Comparison of ENCODE assay signal across 26 cellular contexts in the genomic region with DNA sequence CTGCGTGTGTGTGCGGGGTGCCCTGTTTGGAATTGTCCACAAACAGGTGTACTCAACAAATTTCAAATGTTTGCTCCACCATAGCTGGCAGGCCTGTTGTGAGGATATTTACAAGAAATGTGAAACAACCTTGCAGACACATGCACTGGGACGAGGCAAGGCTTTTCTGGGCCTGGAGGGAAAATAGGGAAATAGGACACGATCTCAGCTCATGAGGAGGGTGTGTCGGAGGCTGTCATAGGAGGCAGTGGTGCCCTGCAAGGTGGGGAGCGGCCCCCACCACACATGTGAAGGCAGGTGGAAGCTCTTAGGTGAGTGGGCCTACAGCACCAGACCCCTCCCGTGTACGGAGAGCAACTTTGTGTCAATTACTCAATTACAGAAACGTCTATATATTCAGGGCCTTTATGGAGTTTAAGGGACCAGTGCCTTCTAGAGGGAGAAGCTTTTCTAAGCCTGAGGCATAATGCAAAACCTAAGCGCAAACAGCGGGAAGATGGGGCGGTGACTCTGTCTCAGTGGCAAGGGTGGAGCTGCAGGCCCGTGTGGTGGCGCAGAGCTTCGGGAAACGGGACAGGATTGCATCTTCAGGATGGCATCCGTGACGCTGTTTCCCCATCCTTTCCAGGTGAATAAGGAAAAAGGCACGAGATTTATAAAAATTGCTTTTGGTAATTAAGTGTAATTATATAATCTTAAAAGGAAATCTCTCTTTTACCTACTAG. TPM values are rescaled to one million over a fixed set of nuclear protein-coding genes. Genes with fewer than 3 reads are reported as not detected.
A peak's percentile ranks its signal among the peaks of the same experiment; 100 is the strongest.
DNase-seq lines count a peak whose midpoint lies in the region; ATAC-seq, FAIRE-seq and TF ChIP-seq lines count a peak whose summit lies in the region.
"Had no signal": no experiment of that assay in that cellular context is flagged by ENCODE, and none has a peak within 500 bp of the region (broad histone marks: within the 10 kb centered on the region; RNA-seq: fewer than 3 reads in every experiment).

No MANE protein-coding gene starts in this region.

- H3K4me3 Mint-ChIP-seq in nephron progenitor cell = no peak overlapping the region

- 94% methylated on average over 19 of the region's 19 CpGs for WGBS in HepG2 (ENCODE audit: low lambda C conversion rate)
- WGBS in right lobe of liver (ENCODE audit: insufficient coverage, low coverage, low lambda C conversion rate, missing lambda C conversion rate) = 93% methylated on average over 19 of the region's 19 CpGs

- H3K4me1 Mint-ChIP-seq in nephron progenitor cell = no peaks in the 10 kb centered on the region

- POLR2A ChIA-PET in HepG2 (lab: Yijun Ruan, JAX) = no interaction called here

- peak overlapping the region; percentile 9 for H3K27ac Mint-ChIP-seq in nephron progenitor cell

- no peak for ATAC-seq in HepG2
- ATAC-seq in right lobe of liver = no peak
- ATAC-seq: HCT116, Panc1 had no signal

- H4K20me1 ChIP-seq in HepG2 (ENCODE audit: insufficient read depth, low read length) = no peaks in the 10 kb centered on the region

- no peak for FAIRE-seq in HepG2 (lab: Jason Lieb, UNC)
- FAIRE-seq: GM19239 had no signal

- no peak overlapping the region for H3K4me2 ChIP-seq in HepG2 (ENCODE audit: low read depth, low read length)

- in situ Hi-C loops in HepG2 (cut with HindIII; ENCODE audit: extremely low pct_ligation_motif_present, low pct_unique_long_range_greater_than_20kb) = no loop called here

- CTCF ChIA-PET in HepG2 (lab: Yijun Ruan, JAX; ENCODE audit: low intra/inter-chr PET ratio, low total read pairs) = no interaction called here

- no peaks in the 10 kb centered on the region for H3K9me3 ChIP-seq in HepG2 (ENCODE audit: low read length)
- no peaks in the 10 kb centered on the region for H3K9me3 ChIP-seq in right lobe of liver
- H3K9me3 ChIP-seq: BE2C had no signal

- H3K36me3 Mint-ChIP-seq in nephron progenitor cell (ENCODE audit: low read depth) = peaks cover 60% of the 10 kb centered on the region

- TF ChIP-seq POLR2A in HepG2 (IDR thresholded peaks at IDR 0.05; ENCODE audit: insufficient read depth in 1 of 2, low read depth in 2 of 2, low read length in 2 of 2) = no peak
- no peak for TF ChIP-seq POLR2A in right lobe of liver (IDR thresholded peaks at IDR 0.05)

- intact Hi-C loops in HepG2 (cut with micrococcal nuclease; ENCODE audit: unreplicated experiment) = no loop called here
- intact Hi-C loops in right lobe of liver (cut with DNase I) = no loop called here

- H3K36me3 ChIP-seq in HepG2 (replicated peaks in 1 of 2; ENCODE audit: control insufficient read depth in 1 of 2, insufficient read depth in 2 of 2, low read length in 2 of 2) = no peaks in the 10 kb centered on the region
- no peaks in the 10 kb centered on the region for H3K36me3 ChIP-seq in right lobe of liver

- no peaks in the 10 kb centered on the region for H3K27me3 ChIP-seq in HepG2 (ENCODE audit: control insufficient read depth in 1 of 2, insufficient read depth in 2 of 2, low read length in 2 of 2)
- H3K27me3 ChIP-seq in right lobe of liver = no peaks in the 10 kb centered on the region
- H3K27me3 ChIP-seq: BE2C had no signal

- H3K4me1 ChIP-seq in HepG2 (ENCODE audit: insufficient read depth, low read length) (no peaks in the 10 kb centered on the region), right lobe of liver (no peaks in the 10 kb centered on the region)
- H3K4me1 ChIP-seq: BE2C had no signal

- H3K4me3 ChIP-seq in HepG2 (replicated peaks in 1 of 3; ENCODE audit: insufficient read depth in 1 of 3, low read depth in 2 of 3, low read length in 3 of 3) (no peak overlapping the region), right lobe of liver (no peak overlapping the region)

- no peak for TF ChIP-seq RAD21 in HepG2 (CRISPR knock-in tag; IDR thresholded peaks at IDR 0.05)

- TF ChIP-seq EP300 in HepG2 (IDR thresholded peaks at IDR 0.05; ENCODE audit: low read depth in 2 of 2, low read length in 2 of 2) (no peak), HepG2 (CRISPR knock-in tag; IDR thresholded peaks at IDR 0.05; ENCODE audit: borderline replicate concordance) (no peak)

- TF ChIP-seq CTCF in HepG2 (CRISPR knock-in tag; IDR thresholded peaks at IDR 0.05) (no peak), right lobe of liver (IDR thresholded peaks at IDR 0.05) (no peak), nephron progenitor cell (IDR thresholded peaks at IDR 0.05) (no peak)

- BruUV-seq in HepG2 (replicated peaks; lab: Mats Ljungman, UMichigan) = no TSS peak

- H3K9me3 Mint-ChIP-seq in nephron progenitor cell = peaks cover 6% of the 10 kb centered on the region

- H3K9ac ChIP-seq in HepG2 (ENCODE audit: insufficient read depth, low read depth, low read length) = no peak overlapping the region

- no peak overlapping the region for H2AFZ ChIP-seq in HepG2 (ENCODE audit: low read length)

- H3K27me3 Mint-ChIP-seq in nephron progenitor cell (ENCODE audit: low read depth, poor library complexity) = peaks cover 7% of the 10 kb centered on the region

- DNase-seq in NCI-H82 (lab: John Stamatoyannopoulos, UW) (peak; percentile 7), NCI-H82 treated with DMSO at 0.1 percent for 48 hours (lab: John Stamatoyannopoulos, UW; ENCODE audit: unreplicated experiment) (no peak), HepG2 (ENCODE audit: low spot score) (no peak), right lobe of liver (no peak), nephron progenitor cell (no peak), NCI-H2029 (lab: John Stamatoyannopoulos, UW) (no peak), C1 segment of cervical spinal cord (lab: John Stamatoyannopoulos, UW) (no peak), midbrain (lab: John Stamatoyannopoulos, UW) (no peak)
- DNase-seq: 8988T, ACHN, BE2C, Calu3, DMS79 treated with DMSO at 0.1 percent for 48 hours, Karpas-422, NCI-H1092, NCI-H1417 treated with DMSO at 0.1 percent for 48 hours, NCI-H1694 treated with DMSO at 0.1 percent for 48 hours, NCI-H2081 treated with DMSO at 0.1 percent for 48 hours, NCI-H2171, NCI-H446 treated with DMSO at 0.1 percent for 48 hours, SHP77 had no signal

- H3K27ac ChIP-seq in HepG2 (ENCODE audit: extremely low read length, insufficient read depth, low read length) (no peak overlapping the region), right lobe of liver (no peak overlapping the region)
- H3K27ac ChIP-seq: HL-60, RWPE1 had no signal

- H3K79me2 ChIP-seq in HepG2 (ENCODE audit: insufficient read depth, low read length) = no peaks in the 10 kb centered on the region

TF ChIP-seq in HepG2, 621 proteins besides CTCF, POLR2A, EP300 and RAD21 (continues in another document):
- TF ChIP-seq, protein P1, sequence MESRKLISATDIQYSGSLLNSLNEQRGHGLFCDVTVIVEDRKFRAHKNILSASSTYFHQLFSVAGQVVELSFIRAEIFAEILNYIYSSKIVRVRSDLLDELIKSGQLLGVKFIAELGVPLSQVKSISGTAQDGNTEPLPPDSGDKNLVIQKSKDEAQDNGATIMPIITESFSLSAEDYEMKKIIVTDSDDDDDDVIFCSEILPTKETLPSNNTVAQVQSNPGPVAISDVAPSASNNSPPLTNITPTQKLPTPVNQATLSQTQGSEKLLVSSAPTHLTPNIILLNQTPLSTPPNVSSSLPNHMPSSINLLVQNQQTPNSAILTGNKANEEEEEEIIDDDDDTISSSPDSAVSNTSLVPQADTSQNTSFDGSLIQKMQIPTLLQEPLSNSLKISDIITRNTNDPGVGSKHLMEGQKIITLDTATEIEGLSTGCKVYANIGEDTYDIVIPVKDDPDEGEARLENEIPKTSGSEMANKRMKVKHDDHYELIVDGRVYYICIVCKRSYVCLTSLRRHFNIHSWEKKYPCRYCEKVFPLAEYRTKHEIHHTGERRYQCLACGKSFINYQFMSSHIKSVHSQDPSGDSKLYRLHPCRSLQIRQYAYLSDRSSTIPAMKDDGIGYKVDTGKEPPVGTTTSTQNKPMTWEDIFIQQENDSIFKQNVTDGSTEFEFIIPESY (CRISPR knock-in tag; IDR thresholded peaks at IDR 0.05) = 0 out of 2 replicates have a peak, but pooled peaks have one; percentile 43

RNA-seq across cellular contexts. Expression of a gene that starts 48.0 kb away (rescaled TPM):
- total RNA-seq in HepG2 (2016; rRNA removed; fragmentation: Illumina TruSeq; extraction: Trizol) (16.5 and 20.8 TPM in 2 replicates), right lobe of liver (1 to 10 TPM; 1.2 to 3.2 (median 2.0) TPM)
- 12.0 and 16.8 TPM in 2 replicates for total RNA-seq in HepG2 (2016; cell fraction: cytosol; rRNA removed; fragmentation: Illumina TruSeq; extraction: Trizol; ENCODE audit: low read depth)
- total RNA-seq in HepG2 (2016; cell fraction: insoluble cytoplasmic fraction; rRNA removed; fragmentation: Illumina TruSeq; extraction: Trizol) = 16.0 and 19.8 TPM in 2 replicates
- total RNA-seq in HepG2 (2016; cell fraction: membrane; rRNA removed; fragmentation: Illumina TruSeq; extraction: Trizol) = 19.8 and 25.4 TPM in 2 replicates
- 21.0 and 24.6 TPM in 2 replicates for total RNA-seq in HepG2 (2016; cell fraction: nucleus; rRNA removed; fragmentation: Illumina TruSeq; extraction: Trizol)
- 13.2 and 13.9 TPM in 2 replicates for polyA plus RNA-seq in HepG2 (2011; rRNA removed)
- 11.3 and 13.1 TPM in 2 replicates for polyA plus RNA-seq in HepG2 (2011; cell fraction: cytosol; rRNA removed)
- 14.7 and 16.7 TPM in 2 replicates for polyA plus RNA-seq in HepG2 (2011; cell fraction: nucleus; rRNA removed)
- polyA plus RNA-seq in HepG2 (2012) = 3.4 and 4.4 TPM in 2 replicates
- 6.8 and 7.8 TPM in 2 replicates for polyA plus RNA-seq in HepG2 (2016; cell fraction: cytosol; fragmentation: Illumina TruSeq; extraction: Trizol; ENCODE audit: low read depth)
- 17.5 and 19.7 TPM in 2 replicates for polyA plus RNA-seq in HepG2 (2016; cell fraction: insoluble cytoplasmic fraction; fragmentation: Illumina TruSeq; extraction: Trizol; ENCODE audit: low read depth)
- polyA plus RNA-seq in HepG2 (2016; cell fraction: membrane; fragmentation: Illumina TruSeq; extraction: Trizol; ENCODE audit: low read depth) = 10.7 and 11.4 TPM in 2 replicates
- 15.5 and 16.5 TPM in 2 replicates for polyA plus RNA-seq in HepG2 (2016; cell fraction: nucleus; fragmentation: Illumina TruSeq; extraction: Trizol; ENCODE audit: insufficient read depth, low read depth)
- 0.12 and 37.2 TPM in 2 replicates for polyA minus RNA-seq in HepG2 (2011; rRNA and poly(A)+ RNA removed; ENCODE audit: low replicate concordance)
- 17.1 and 17.7 TPM in 2 replicates for polyA minus RNA-seq in HepG2 (2011; cell fraction: cytosol; rRNA and poly(A)+ RNA removed)
- 29.2 and 36.2 TPM in 2 replicates for polyA minus RNA-seq in HepG2 (2011; cell fraction: nucleus; rRNA and poly(A)+ RNA removed)
